ENCODE assay signal across 2 cellular contexts in the genomic region with DNA sequence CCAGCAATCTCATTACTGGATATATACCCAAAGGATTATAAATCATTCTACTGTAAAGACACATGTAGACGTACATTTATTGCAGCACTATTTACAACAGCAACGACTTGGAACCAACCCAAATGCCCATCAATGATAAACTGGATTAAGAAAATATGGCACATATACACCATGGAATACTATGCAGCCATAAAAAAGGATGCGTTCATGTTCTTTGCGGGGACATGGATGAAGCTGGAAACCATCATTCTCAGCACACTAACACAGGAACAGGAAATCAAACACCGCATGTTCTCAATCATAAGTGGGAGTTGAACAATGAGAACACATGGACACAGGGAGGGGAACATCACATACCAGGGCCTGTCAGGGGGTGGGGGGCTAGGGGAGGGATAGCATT. TPM values are rescaled to one million over a fixed set of nuclear protein-coding genes. Genes with fewer than 3 reads are reported as not detected.
DNase-seq lines count a peak whose midpoint lies in the region; ATAC-seq, FAIRE-seq and TF ChIP-seq lines count a peak whose summit lies in the region.
"Not testable (repeated sequence)": the region's sequence is repeated elsewhere in the genome, so short reads cannot be mapped to it uniquely, and the experiment has no call there.

No MANE protein-coding gene starts in this region.

- BruUV-seq in K562 (replicated peaks; lab: Mats Ljungman, UMichigan) = not testable (repeated sequence)

- TF ChIP-seq CTCF in HEK293 (tag by site-specific recombination; IDR thresholded peaks at IDR 0.05); K562 (IDR thresholded peaks at IDR 0.05 in 2 of 3, conservative IDR thresholded peaks at IDR 0.05 in 1 of 3; ENCODE audit: insufficient read depth in 2 of 3, low read depth in 1 of 3, low read length in 3 of 3): not testable (repeated sequence)

- H3K9me1 ChIP-seq in K562 (ENCODE audit: control insufficient read depth, insufficient read depth, low read length) = not testable (repeated sequence)

- not testable (repeated sequence) for ATAC-seq in K562

- not testable (repeated sequence) for DNase-seq in K562 (ENCODE audit: extremely low read depth in 1 of 4, low spot score in 3 of 4)

- TF ChIP-seq POLR2A in K562 (conservative IDR thresholded peaks at IDR 0.05) = not testable (repeated sequence)

- H2AFZ ChIP-seq in K562 (ENCODE audit: low read depth, low read length) = not testable (repeated sequence)

- POLR2A ChIA-PET in HEK293 (lab: Yijun Ruan, JAX); K562 (lab: Yijun Ruan, JAX): not testable (repeated sequence)

- H4K20me1 ChIP-seq in K562 (replicated peaks; ENCODE audit: control insufficient read depth, insufficient read depth, low read length) = not testable (repeated sequence)

- H3K27me3 ChIP-seq in K562 (ENCODE audit: control insufficient read depth in 2 of 2, insufficient read depth in 2 of 2, low read length in 2 of 2) = not testable (repeated sequence)

- not testable (repeated sequence) for H3K9me3 ChIP-seq in HEK293 (ENCODE audit: control insufficient read depth, insufficient read depth, low read depth, low read length); K562 (replicated peaks; ENCODE audit: control insufficient read depth, insufficient read depth, low read depth, low read length)

- 19% methylated on average over 5 of the region's 5 CpGs for WGBS in K562 (ENCODE audit: insufficient coverage, low coverage, missing lambda C conversion rate)

- not testable (repeated sequence) for FAIRE-seq in K562 (lab: Jason Lieb, UNC)

- not testable (repeated sequence) for TF ChIP-seq EP300 in K562 (IDR thresholded peaks at IDR 0.05; ENCODE audit: low read length)

- H3K79me2 ChIP-seq in K562 (ENCODE audit: control insufficient read depth, insufficient read depth, low read length) = not testable (repeated sequence)

- not testable (repeated sequence) for H3K4me2 ChIP-seq in K562 (ENCODE audit: insufficient read depth, low read length)

- not testable (repeated sequence) for H3K9ac ChIP-seq in K562 (ENCODE audit: insufficient read depth in 1 of 2, low read depth in 2 of 2, low read length in 2 of 2)

- H3K36me3 ChIP-seq in HEK293 (ENCODE audit: control insufficient read depth in 2 of 2, insufficient read depth in 1 of 2, low read length in 2 of 2) = peaks cover 0 to 18% of the 10 kb centered on the region in 2 experiments; a peak in 2 of 3 replicates
- not testable (repeated sequence) for H3K36me3 ChIP-seq in K562 (ENCODE audit: control insufficient read depth, insufficient read depth, low read length)

- CTCF ChIA-PET in HEK293 (lab: Yijun Ruan, JAX); K562 (lab: Yijun Ruan, JAX; ENCODE audit: low intra/inter-chr PET ratio): not testable (repeated sequence)

- TF ChIP-seq RAD21 in K562 (CRISPR knock-in tag; conservative IDR thresholded peaks at IDR 0.05 in 1 of 2, IDR thresholded peaks at IDR 0.05 in 1 of 2) = not testable (repeated sequence)

- intact Hi-C loops in K562 (cut with micrococcal nuclease) = not testable (repeated sequence)

- in situ Hi-C loops in K562 (cut with MboI) = not testable (repeated sequence)

- not testable (repeated sequence) for H3K4me1 ChIP-seq in HEK293 (ENCODE audit: control insufficient read depth, insufficient read depth, low read length); K562 (replicated peaks in 1 of 2; ENCODE audit: control insufficient read depth in 2 of 2, insufficient read depth in 2 of 2, low read length in 2 of 2)

- H3K27ac ChIP-seq in HEK293 (ENCODE audit: extremely low read depth, low read depth, low read length); K562 (ENCODE audit: extremely low read depth, low read depth, low read length): not testable (repeated sequence)

- not testable (repeated sequence) for H3K4me3 ChIP-seq in HEK293 (ENCODE audit: low read depth, low read length); K562

TF ChIP-seq in HEK293, 187 proteins besides CTCF, POLR2A, EP300 and RAD21:
- TF ChIP-seq ZNF146 (tag by site-specific recombination; IDR thresholded peaks at IDR 0.05) = peak; percentile 90
- TF ChIP-seq, protein P1, sequence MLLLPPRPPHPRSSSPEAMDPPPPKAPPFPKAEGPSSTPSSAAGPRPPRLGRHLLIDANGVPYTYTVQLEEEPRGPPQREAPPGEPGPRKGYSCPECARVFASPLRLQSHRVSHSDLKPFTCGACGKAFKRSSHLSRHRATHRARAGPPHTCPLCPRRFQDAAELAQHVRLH (tag by site-specific recombination; IDR thresholded peaks at IDR 0.05) = 0 out of 2 replicates have a peak, but pooled peaks have one; percentile 49
TF ChIP-seq in HEK293: peak in this region for 2; not testable (repeated sequence) for 185.

TF ChIP-seq in K562, 482 proteins besides CTCF, POLR2A, EP300 and RAD21:
- peak; percentile 70 for TF ChIP-seq ZNF146 (CRISPR knock-in tag; IDR thresholded peaks at IDR 0.05; ENCODE audit: unreplicated experiment)
- peak; percentile 18 for TF ChIP-seq RBM25 (IDR thresholded peaks at IDR 0.05; ENCODE audit: low read depth, low read length, severe bottlenecking)

RNA-seq across cellular contexts. Expression of a gene that starts 22.6 kb away (rescaled TPM):
- 4.1 and 10.4 TPM in 2 replicates for total RNA-seq in K562 (2011; cell fraction: chromatin; rRNA removed; ENCODE audit: low replicate concordance)
- total RNA-seq in K562 (2011; cell fraction: nucleolus; rRNA removed) = 1.7 and 3.8 TPM in 2 replicates
- 8.8 and 16.9 TPM in 2 replicates for total RNA-seq in K562 (2011; cell fraction: nucleoplasm; rRNA removed)
- total RNA-seq in K562 (2014; rRNA removed) = 2.0 and 3.3 TPM in 2 replicates
- 3.4 and 3.7 TPM in 2 replicates for total RNA-seq in K562 (2014; rRNA removed; fragmentation: Illumina TruSeq; extraction: Trizol)
- 2.4 and 2.7 TPM in 2 replicates for total RNA-seq in K562 (2015; rRNA removed; fragmentation: Illumina TruSeq; extraction: Trizol)
- 1.9 and 2.6 TPM in 2 replicates for total RNA-seq in K562 (2021)
- 0.66 and 3.3 TPM in 2 replicates for polyA plus RNA-seq in K562 (2011; rRNA removed)
- 0.16 and 0.76 TPM in 2 replicates for polyA plus RNA-seq in K562 (2011; cell fraction: cytosol; rRNA removed)
- polyA plus RNA-seq in K562 (2011; cell fraction: nucleus; rRNA removed) = 0.79 and 3.4 TPM in 2 replicates
- polyA plus RNA-seq in K562 (2012) = 1.4 and 2.4 TPM in 2 replicates
- 1.4 and 3.0 TPM in 2 replicates for polyA plus RNA-seq in K562 (2014; fragmentation: Illumina TruSeq; extraction: Trizol)
- 1 to 10 TPM; 1.8 to 2.1 TPM for polyA plus RNA-seq in K562 (2014; fragmentation: Nextera tagmentation; extraction: Ambion mirVana)
- polyA plus RNA-seq in K562 (2014; rRNA removed) = 1.9 TPM in 2 replicates
- 1.6 and 5.6 TPM in 2 replicates for polyA minus RNA-seq in K562 (2011; rRNA and poly(A)+ RNA removed)
- polyA minus RNA-seq in K562 (2011; cell fraction: cytosol; rRNA and poly(A)+ RNA removed) = 0.76 TPM in 1 of 2 replicates, not detected in the other
- 1.4 and 3.6 TPM in 2 replicates for polyA minus RNA-seq in K562 (2011; cell fraction: nucleus; rRNA and poly(A)+ RNA removed)
